In genomic region chr10:3046210-3046779, GRCh38 we compare ENCODE assay signal across 12 cellular contexts. TPM values are rescaled to one million over a fixed set of nuclear protein-coding genes. Genes with fewer than 3 reads are reported as not detected.
A peak's percentile ranks its signal among the peaks of the same experiment; 100 is the strongest.
DNase-seq lines count a peak whose midpoint lies in the region; ATAC-seq and TF ChIP-seq lines count a peak whose summit lies in the region.
"Had no signal": no experiment of that assay in that cellular context is flagged by ENCODE, and none has a peak within 500 bp of the region (broad histone marks: within the 10 kb centered on the region; RNA-seq: fewer than 3 reads in every experiment).

No MANE protein-coding gene starts in this region.

- H3K4me2 ChIP-seq in fibroblast of lung (ENCODE audit: extremely low read depth, insufficient read depth, low read length), result peak overlapping the region; percentile 85
- peak overlapping the region; percentile 40 for H3K4me2 ChIP-seq in trophoblast cell (ENCODE audit: low read length)

- H2BK5ac ChIP-seq in trophoblast cell (ENCODE audit: low read depth, low read length, poor library complexity), result peak overlapping the region; percentile 62

- H4K8ac ChIP-seq in trophoblast cell (ENCODE audit: low read depth, low read length), result peak overlapping the region; percentile 64

- H2BK120ac ChIP-seq in trophoblast cell (ENCODE audit: insufficient read depth, low read length, poor library complexity), result peak overlapping the region; percentile 87

- no peak overlapping the region for H3K23ac ChIP-seq in trophoblast cell (ENCODE audit: low read length)

- H4K12ac ChIP-seq in trophoblast cell (ENCODE audit: low read depth, low read length), result no peak overlapping the region

- H3K36me3 ChIP-seq in fibroblast of lung (ENCODE audit: control insufficient read depth, insufficient read depth, low read length) (no peaks in the 10 kb centered on the region), trophoblast cell (ENCODE audit: control insufficient read depth in 1 of 2, insufficient read depth in 2 of 2, low read length in 2 of 2) (no peaks in the 10 kb centered on the region)

- no peak for ATAC-seq in GM21723 (IDR thresholded peaks at IDR 0.05; ENCODE audit: unreplicated experiment)
- ATAC-seq in activated naive CD4-positive, alpha-beta T cell treated with anti-CD3 and anti-CD28 coated beads, Interleukin-2, amount 50 U/mL, for 72 hours, result no peak

- DNase-seq in COLO668 (lab: John Stamatoyannopoulos, UW; ENCODE audit: unreplicated experiment) (peak; percentile 40), NCI-H2029 treated with DMSO at 0.1 percent for 48 hours (lab: John Stamatoyannopoulos, UW) (peak; percentile 74), fibroblast of lung (ENCODE audit: low read depth in 2 of 2) (no peak), trophoblast cell (no peak), NCI-H2196 treated with DMSO at 0.1 percent for 48 hours (lab: John Stamatoyannopoulos, UW; ENCODE audit: unreplicated experiment) (no peak)
- no peak for DNase-seq in stimulated activated CD4-positive, alpha-beta T cell treated with anti-CD3 and anti-CD28 coated beads, Interleukin-4, amount 100 ng/mL, for 4 hours
- no peak for DNase-seq in activated naive CD4-positive, alpha-beta T cell treated with anti-CD3 and anti-CD28 coated beads, Interleukin-2, amount 50 U/mL, for 72 hours (ENCODE audit: low spot score in 2 of 2)
- DNase-seq: activated CD4-positive, CD25-positive, alpha-beta regulatory T cell treated with anti-CD3 and anti-CD28 coated beads, Interleukin-2, amount 50 U/mL, for 72 hours; activated effector memory CD4-positive, alpha-beta T cell treated with Interleukin-2 at 50 U/mL for 16 hours; CD4-positive, CD25-positive, alpha-beta regulatory T cell had no signal

- no peak overlapping the region for H3K27ac Mint-ChIP-seq in activated naive CD4-positive, alpha-beta T cell treated with anti-CD3 and anti-CD28 coated beads, Interleukin-2, amount 50 U/mL, for 72 hours
- H3K27ac Mint-ChIP-seq: CD4-positive, CD25-positive, alpha-beta regulatory T cell had no signal

- peak overlapping the region; percentile 86 for H4K91ac ChIP-seq in trophoblast cell (ENCODE audit: low read depth, low read length)

- H3K18ac ChIP-seq in trophoblast cell (ENCODE audit: low read length), result peak overlapping the region; percentile 74

- peaks cover 0 to under 1% of the 10 kb centered on the region in 2 donors for H3K9me3 Mint-ChIP-seq in activated naive CD4-positive, alpha-beta T cell treated with anti-CD3 and anti-CD28 coated beads, Interleukin-2, amount 50 U/mL, for 72 hours

- no peaks in the 10 kb centered on the region for H3K36me3 Mint-ChIP-seq in activated naive CD4-positive, alpha-beta T cell treated with anti-CD3 and anti-CD28 coated beads, Interleukin-2, amount 50 U/mL, for 72 hours
- H3K36me3 Mint-ChIP-seq: CD4-positive, CD25-positive, alpha-beta regulatory T cell had no signal

- peak overlapping the region; percentile 85 for H2BK12ac ChIP-seq in trophoblast cell (ENCODE audit: low read length)

- WGBS in trophoblast cell (ENCODE audit: extremely low coverage, insufficient coverage, insufficient read length), result no CpG with 5 or more reads among the region's 6 CpGs

- peaks cover 29% of the 10 kb centered on the region for H3K4me1 ChIP-seq in fibroblast of lung (ENCODE audit: control insufficient read depth, extremely low read depth, insufficient read depth, low read length)
- peaks cover 13 to 23% of the 10 kb centered on the region in 2 experiments for H3K4me1 ChIP-seq in trophoblast cell (ENCODE audit: control insufficient read depth in 1 of 2, insufficient read depth in 2 of 2, low read length in 2 of 2)

- H3K4ac ChIP-seq in trophoblast cell (ENCODE audit: low read depth, low read length), result peak overlapping the region; percentile 41

- peak overlapping the region; percentile 46 for H2AFZ ChIP-seq in fibroblast of lung (ENCODE audit: low read length)
- H2AFZ ChIP-seq in trophoblast cell (ENCODE audit: insufficient read depth, low read length, poor library complexity), result peak overlapping the region; percentile 21

- H3K9ac ChIP-seq in fibroblast of lung (ENCODE audit: insufficient read depth, low read length) (no peak overlapping the region), trophoblast cell (ENCODE audit: low read length) (no peak overlapping the region)

- H4K20me1 ChIP-seq in fibroblast of lung (ENCODE audit: control insufficient read depth, extremely low read depth, insufficient read depth, low read length), result no peaks in the 10 kb centered on the region

- no peaks in the 10 kb centered on the region for H3K79me2 ChIP-seq in fibroblast of lung (ENCODE audit: control insufficient read depth, insufficient read depth, low read length)
- peaks cover 7% of the 10 kb centered on the region for H3K79me2 ChIP-seq in trophoblast cell (ENCODE audit: control insufficient read depth, insufficient read depth, low read length, poor library complexity)

- no peak overlapping the region for H3K4me3 ChIP-seq in fibroblast of lung (replicated peaks in 1 of 4; ENCODE audit: control extremely low read depth in 1 of 4, insufficient read depth in 1 of 4, low read depth in 3 of 4, low read length in 4 of 4)
- no peak overlapping the region for H3K4me3 ChIP-seq in trophoblast cell (ENCODE audit: low read depth, low read length)
- H3K4me3 ChIP-seq: SK-N-MC had no signal

- peak overlapping the region; percentile 54 for H3K14ac ChIP-seq in trophoblast cell (ENCODE audit: low read length)

- H3K27ac ChIP-seq in fibroblast of lung (ENCODE audit: insufficient read depth, low read length) (peak overlapping the region; percentile 88), trophoblast cell (ENCODE audit: low read depth, low read length) (peak overlapping the region; percentile 87)
- H3K27ac ChIP-seq: SK-N-MC had no signal

- peak overlapping the region; percentile 82 for H2AK5ac ChIP-seq in trophoblast cell (ENCODE audit: low read length)

- TF ChIP-seq CTCF in fibroblast of lung (conservative IDR thresholded peaks at IDR 0.05 in 1 of 2, IDR thresholded peaks at IDR 0.05 in 1 of 2; ENCODE audit: low read depth in 1 of 2, low read length in 2 of 2), result no peak

- peaks cover 21% of the 10 kb centered on the region for H3K79me1 ChIP-seq in trophoblast cell (ENCODE audit: low read length)

- no peaks in the 10 kb centered on the region for H3K9me3 ChIP-seq in fibroblast of lung (ENCODE audit: control insufficient read depth, insufficient read depth, low read depth, low read length)
- peaks cover 3% of the 10 kb centered on the region for H3K9me3 ChIP-seq in trophoblast cell (ENCODE audit: insufficient read depth, low read depth, low read length)

- H3K27me3 ChIP-seq in fibroblast of lung (ENCODE audit: control insufficient read depth, insufficient read depth, low read length), result no peaks in the 10 kb centered on the region
- H3K27me3 ChIP-seq in trophoblast cell (ENCODE audit: insufficient read depth, low read length), result no peaks in the 10 kb centered on the region

RNA-seq across cellular contexts. Expression of gene PFKP, which starts 21.1 kb away (rescaled TPM):
- 79.1 and 90.3 TPM in 2 replicates for total RNA-seq in fibroblast of lung
- polyA plus RNA-seq in fibroblast of lung, result 74.3 and 79.0 TPM in 2 replicates
- 149 and 151 TPM in 2 replicates for polyA plus RNA-seq in fibroblast of lung (2012)
- 103 and 104 TPM in 2 replicates for polyA minus RNA-seq in fibroblast of lung (ENCODE audit: low replicate concordance)
- polyA plus RNA-seq in trophoblast cell (2013), result 229 and 243 TPM in 2 replicates
- total RNA-seq in activated naive CD4-positive, alpha-beta T cell treated with anti-CD3 and anti-CD28 coated beads, Interleukin-2, amount 50 U/mL, for 72 hours, result 100 to 1,000 TPM in 1 of 2 donors, 10 to 100 TPM in 1; 63.7 to 258 TPM

Comparison
In these comparisons a context has a peak if more than half of its experiments do, and no peak if none do; other contexts are left out.
1. DNase-seq: peak in COLO668 (single experiment) and NCI-H2029 treated with DMSO at 0.1 percent for 48 hours (single experiment); none in fibroblast of lung (0 of 2), trophoblast cell (0 of 2), stimulated activated CD4-positive, alpha-beta T cell treated with anti-CD3 and anti-CD28 coated beads, Interleukin-4, amount 100 ng/mL, for 4 hours (0 of 2), activated naive CD4-positive, alpha-beta T cell treated with anti-CD3 and anti-CD28 coated beads, Interleukin-2, amount 50 U/mL, for 72 hours (0 of 2) and NCI-H2196 treated with DMSO at 0.1 percent for 48 hours (single experiment).